Comparison of ENCODE assay signal across 1 cellular context in genomic region chr4:1722551-1723071, GRCh38.
TF ChIP-seq lines count a peak whose summit lies in the region.

No MANE protein-coding gene starts in this region.

TF ChIP-seq in H1, 55 proteins besides CTCF, POLR2A, EP300 and RAD21:
- TF ChIP-seq SIN3A (conservative IDR thresholded peaks at IDR 0.05 in 1 of 2, IDR thresholded peaks at IDR 0.05 in 1 of 2; ENCODE audit: low read depth in 1 of 2, low read length in 2 of 2) (no peak), PHF8 (conservative IDR thresholded peaks at IDR 0.05; ENCODE audit: low read depth, low read length) (no peak), POLR2AphosphoS5 (IDR thresholded peaks at IDR 0.05; ENCODE audit: low read depth, low read length) (no peak), KDM5A (IDR thresholded peaks at IDR 0.05; ENCODE audit: low read length) (no peak), TAF1 (IDR thresholded peaks at IDR 0.05; ENCODE audit: low read depth, low read length) (no peak), SRF (IDR thresholded peaks at IDR 0.05; ENCODE audit: low read depth, low read length) (no peak), E2F6 (IDR thresholded peaks at IDR 0.05) (no peak)
